In genomic region chr17:74427048-74427762, GRCh38 we compare ENCODE assay signal across 13 cellular contexts. TPM values are rescaled to one million over a fixed set of nuclear protein-coding genes. Genes with fewer than 3 reads are reported as not detected.
DNase-seq lines count a peak whose midpoint lies in the region; ATAC-seq and TF ChIP-seq lines count a peak whose summit lies in the region.
"Had no signal": no experiment of that assay in that cellular context is flagged by ENCODE, and none has a peak within 500 bp of the region (broad histone marks: within the 10 kb centered on the region; RNA-seq: fewer than 3 reads in every experiment).

No MANE protein-coding gene starts in this region.

- no peaks in the 10 kb centered on the region for H3K27me3 Mint-ChIP-seq in nephron progenitor cell (ENCODE audit: low read depth, poor library complexity)

- peak overlapping the region; percentile 60 for H3K4me3 Mint-ChIP-seq in nephron progenitor cell
- H3K4me3 Mint-ChIP-seq: activated CD4-positive, alpha-beta memory T cell treated with anti-CD3 and anti-CD28 coated beads, Interleukin-2, amount 10 ng/mL, durations not matched to agents 7 days and 5 days; mesothelial cell of epicardium; stimulated activated naive CD8-positive, alpha-beta T cell treated with anti-CD3 and anti-CD28 coated beads, Interleukin-15, amount 100 ng/mL, for 72 hours had no signal

- no peaks in the 10 kb centered on the region for H3K36me3 ChIP-seq in BLaER1 treated with 17β-estradiol and CSF1 and Interleukin-3, amounts not matched to agents 10 nM and 100 nM
- no peaks in the 10 kb centered on the region; the same call in 1 of the 2 replicates for H3K36me3 ChIP-seq in Panc1 (ENCODE audit: control insufficient read depth, insufficient read depth, low read length)
- H3K36me3 ChIP-seq in uterus: no peaks in the 10 kb centered on the region

- H4K20me1 ChIP-seq in BLaER1 treated with 17β-estradiol and CSF1 and Interleukin-3, amounts not matched to agents 10 nM and 100 nM: peaks cover 0 to 5% (median 0%) of the 10 kb centered on the region in 11 experiments; a peak in 1 of 22 replicates

- peaks cover 0 to 8% (median 0%) of the 10 kb centered on the region in 11 experiments; a peak in 3 of 22 replicates for H3K9me3 ChIP-seq in BLaER1 treated with 17β-estradiol and CSF1 and Interleukin-3, amounts not matched to agents 10 nM and 100 nM (replicated peaks in 1 of 11)
- H3K9me3 ChIP-seq in Panc1 (ENCODE audit: control insufficient read depth, insufficient read depth, low read depth, low read length) (no peaks in the 10 kb centered on the region), uterus (no peaks in the 10 kb centered on the region)

- peaks cover 62% of the 10 kb centered on the region for H3K4me1 Mint-ChIP-seq in nephron progenitor cell

- in situ Hi-C loops in Panc1 (cut with HindIII; ENCODE audit: low pct_unique_long_range_greater_than_20kb, low sequenced_read_pairs): no loop called here

- DNase-seq in Panc1 (ENCODE audit: low read depth, low spot score): no peak
- DNase-seq in left ventricle myocardium superior: peak; percentile 58
- DNase-seq in nephron progenitor cell: peak; percentile 57
- no peak for DNase-seq in uterus
- DNase-seq in NCI-H2107 (lab: John Stamatoyannopoulos, UW): no peak
- no peak for DNase-seq in NCI-H526 treated with DMSO at 0.1 percent for 48 hours (lab: John Stamatoyannopoulos, UW)
- DNase-seq in activated naive CD4-positive, alpha-beta T cell (lab: John Stamatoyannopoulos, UW): no peak
- DNase-seq: activated CD4-positive, alpha-beta memory T cell treated with anti-CD3 and anti-CD28 coated beads, Interleukin-2, amount 10 ng/mL, durations not matched to agents 7 days and 5 days; stimulated activated naive CD8-positive, alpha-beta T cell treated with anti-CD3 and anti-CD28 coated beads, Interleukin-15, amount 100 ng/mL, for 72 hours; SW 1271 had no signal

- H3K27ac ChIP-seq in BLaER1 treated with 17β-estradiol and CSF1 and Interleukin-3, amounts not matched to agents 10 nM and 100 nM: peak overlapping the region in 8 of 11 experiments; percentile 6 to 56 (median 48); a peak in 13 of 22 replicates
- H3K27ac ChIP-seq in Panc1 (ENCODE audit: low read length): peak overlapping the region; percentile 79
- no peak overlapping the region for H3K27ac ChIP-seq in uterus

- CTCF ChIA-PET in Panc1 (lab: Charles Lee): no interaction called here

- intact Hi-C loops in Panc1 (cut with micrococcal nuclease; ENCODE audit: unreplicated experiment): no loop called here
- intact Hi-C loops in left ventricle myocardium superior (cut with micrococcal nuclease): no loop called here
- intact Hi-C loops in uterus (cut with DNase I; ENCODE audit: low total_unique reads): no loop called here

- H3K4me3 ChIP-seq in BLaER1 treated with 17β-estradiol and CSF1 and Interleukin-3, amounts not matched to agents 10 nM and 100 nM: peak overlapping the region in 1 of 10 experiments; percentile 9; a peak in 2 of 20 replicates
- H3K4me3 ChIP-seq in Panc1 (ENCODE audit: low read depth in 2 of 2, low read length in 2 of 2) (no peak overlapping the region), uterus (no peak overlapping the region)

- BruUV-seq in Panc1 (replicated peaks; lab: Mats Ljungman, UMichigan): no TSS peak

- POLR2A ChIA-PET in Panc1 (lab: Charles Lee): no interaction called here

- peaks cover 6% of the 10 kb centered on the region for H3K36me3 Mint-ChIP-seq in nephron progenitor cell (ENCODE audit: low read depth)
- H3K36me3 Mint-ChIP-seq: mesothelial cell of epicardium had no signal

- H3K4me2 ChIP-seq in BLaER1 treated with 17β-estradiol and CSF1 and Interleukin-3, amounts not matched to agents 10 nM and 100 nM: peak overlapping the region; percentile 77 to 100 (median 84)

- H3K9me3 Mint-ChIP-seq in nephron progenitor cell: peaks cover 7% of the 10 kb centered on the region
- H3K9me3 Mint-ChIP-seq: activated CD4-positive, alpha-beta memory T cell treated with anti-CD3 and anti-CD28 coated beads, Interleukin-2, amount 10 ng/mL, durations not matched to agents 7 days and 5 days; stimulated activated naive CD8-positive, alpha-beta T cell treated with anti-CD3 and anti-CD28 coated beads, Interleukin-15, amount 100 ng/mL, for 72 hours had no signal

- H3K9ac ChIP-seq in BLaER1 treated with 17β-estradiol and CSF1 and Interleukin-3, amounts not matched to agents 10 nM and 100 nM: peak overlapping the region in 6 of 11 experiments; percentile 1 to 33 (median 20); a peak in 7 of 22 replicates

- no peak for TF ChIP-seq CTCF in Panc1 (IDR thresholded peaks at IDR 0.05)
- no peak for TF ChIP-seq CTCF in nephron progenitor cell (IDR thresholded peaks at IDR 0.05)
- TF ChIP-seq CTCF in uterus (IDR thresholded peaks at IDR 0.05): no peak

- peaks cover 7 to 11% (median 9%) of the 10 kb centered on the region in 11 experiments; a peak in 21 of 22 replicates for H3K27me3 ChIP-seq in BLaER1 treated with 17β-estradiol and CSF1 and Interleukin-3, amounts not matched to agents 10 nM and 100 nM
- no peaks in the 10 kb centered on the region for H3K27me3 ChIP-seq in Panc1 (ENCODE audit: control insufficient read depth, insufficient read depth, low read length)
- H3K27me3 ChIP-seq in uterus: no peaks in the 10 kb centered on the region

- ATAC-seq in Panc1 (no peak), left ventricle myocardium superior (peak; percentile 25)
- ATAC-seq: stimulated activated naive CD8-positive, alpha-beta T cell treated with anti-CD3 and anti-CD28 coated beads, Interleukin-15, amount 100 ng/mL, for 72 hours had no signal

- peak in 1 of 2 donors; percentile 18 for TF ChIP-seq POLR2A in uterus (IDR thresholded peaks at IDR 0.05)

- peaks cover 45 to 63% (median 57%) of the 10 kb centered on the region in 10 experiments for H3K4me1 ChIP-seq in BLaER1 treated with 17β-estradiol and CSF1 and Interleukin-3, amounts not matched to agents 10 nM and 100 nM
- H3K4me1 ChIP-seq in Panc1 (ENCODE audit: control insufficient read depth, insufficient read depth, low read length) (peaks cover 47% of the 10 kb centered on the region), uterus (no peaks in the 10 kb centered on the region)

- peak overlapping the region; percentile 92 for H3K27ac Mint-ChIP-seq in nephron progenitor cell
- H3K27ac Mint-ChIP-seq: activated CD4-positive, alpha-beta memory T cell treated with anti-CD3 and anti-CD28 coated beads, Interleukin-2, amount 10 ng/mL, durations not matched to agents 7 days and 5 days; stimulated activated naive CD8-positive, alpha-beta T cell treated with anti-CD3 and anti-CD28 coated beads, Interleukin-15, amount 100 ng/mL, for 72 hours had no signal

RNA-seq across cellular contexts. Expression of gene GPRC5C, which starts 4.7 kb away (rescaled TPM):
- 57.1 TPM for total RNA-seq in Panc1 (2021; ENCODE audit: unreplicated experiment)
- 49.5 TPM for polyA plus RNA-seq in Panc1 (2012; ENCODE audit: insufficient read length)
- 34.4 TPM for total RNA-seq in left ventricle myocardium superior
- 10 to 100 TPM in 3 of 4 donors, 1 to 10 TPM in 1; 2.8 to 56.8 (median 27.6) TPM for total RNA-seq in uterus

RNA-seq across cellular contexts. Expression of gene CD300A, which starts 39.2 kb away (rescaled TPM):
- total RNA-seq in Panc1 (2021; ENCODE audit: unreplicated experiment): 0.21 TPM
- polyA plus RNA-seq in Panc1 (2012; ENCODE audit: insufficient read length): not detected
- 1.9 TPM for total RNA-seq in left ventricle myocardium superior
- 10 to 100 TPM in 1 of 4 donors, 1 to 10 TPM in 2, not detected in 1; 3.2 to 10.9 (median 4.0) TPM for total RNA-seq in uterus
- total RNA-seq: mesothelial cell of epicardium had no signal
- polyA plus RNA-seq: AG04450 had no signal

RNA-seq across cellular contexts. Expression of gene GPR142, which starts 59.9 kb away (rescaled TPM):
- total RNA-seq in Panc1 (2021; ENCODE audit: unreplicated experiment) (not detected), left ventricle myocardium superior (0.15 TPM), uterus (under 1 TPM in 1 of 4 donors, not detected in 3; 0.73 TPM)
- not detected for polyA plus RNA-seq in Panc1 (2012; ENCODE audit: insufficient read length)
- total RNA-seq: mesothelial cell of epicardium had no signal
- polyA plus RNA-seq: AG04450 had no signal

Comparison
In these comparisons a context has a peak if more than half of its experiments do, and no peak if none do; other contexts are left out.
1. H3K27ac ChIP-seq: peak in BLaER1 treated with 17β-estradiol and CSF1 and Interleukin-3, amounts not matched to agents 10 nM and 100 nM (8 of 11) and Panc1 (single experiment); none in uterus (0 of 2).
2. DNase-seq: peak in left ventricle myocardium superior (single experiment) and nephron progenitor cell (single experiment); none in Panc1 (single experiment), uterus (0 of 2), NCI-H2107 (single experiment), NCI-H526 treated with DMSO at 0.1 percent for 48 hours (single experiment) and activated naive CD4-positive, alpha-beta T cell (0 of 4).